Comparison of ENCODE assay signal across 15 cellular contexts in the genomic region with DNA sequence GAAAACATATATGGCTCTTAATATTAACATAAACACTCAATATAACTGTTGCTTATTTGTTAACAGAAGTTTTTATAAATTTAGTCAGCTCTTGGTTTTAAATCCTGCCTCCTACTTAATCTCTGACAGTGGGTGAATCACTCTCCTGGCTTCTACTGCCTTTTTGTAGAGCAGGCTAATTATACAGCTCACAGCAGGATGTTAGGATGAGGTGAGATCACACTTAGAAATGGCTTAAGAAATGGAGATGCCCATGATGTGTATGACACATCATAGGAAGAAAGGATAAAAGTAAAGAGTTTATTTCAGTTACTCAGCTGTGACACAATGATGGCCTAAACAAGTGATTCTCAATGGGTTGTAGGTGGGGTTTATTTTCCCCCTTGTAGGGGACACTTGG.
DNase-seq lines count a peak whose midpoint lies in the region; ATAC-seq, FAIRE-seq and TF ChIP-seq lines count a peak whose summit lies in the region.
"Had no signal": no experiment of that assay in that cellular context is flagged by ENCODE, and none has a peak within 500 bp of the region (broad histone marks: within the 10 kb centered on the region; RNA-seq: fewer than 3 reads in every experiment).

No MANE protein-coding gene starts in this region.

- H3K4me3 ChIP-seq in A673 (ENCODE audit: low read depth, low read length, poor library complexity, severe bottlenecking) (no peak overlapping the region), astrocyte of the spinal cord (ENCODE audit: low read depth, low read length) (no peak overlapping the region), kidney (ENCODE audit: low read length in 2 of 2) (no peak overlapping the region)
- H3K4me3 ChIP-seq: cardiac muscle cell, heart left ventricle, skin epidermis, vagina had no signal

- ATAC-seq in HG02852 (IDR thresholded peaks at IDR 0.05; ENCODE audit: unreplicated experiment) = no peak
- ATAC-seq: T-helper 17 cell had no signal

- peaks cover 3% of the 10 kb centered on the region for H3K4me1 ChIP-seq in A673 (ENCODE audit: insufficient read depth, low read length, poor library complexity, severe bottlenecking)
- no peaks in the 10 kb centered on the region for H3K4me1 ChIP-seq in kidney (ENCODE audit: control insufficient read depth in 1 of 2, insufficient read depth in 1 of 2, low read depth in 1 of 2, low read length in 2 of 2)
- H3K4me1 ChIP-seq: heart left ventricle, vagina had no signal

- no peak overlapping the region for H3K9ac ChIP-seq in kidney (ENCODE audit: low read length in 2 of 2)

- H3K9me3 ChIP-seq in A673 (ENCODE audit: low read depth, low read length, poor library complexity, severe bottlenecking) = no peaks in the 10 kb centered on the region
- no peaks in the 10 kb centered on the region for H3K9me3 ChIP-seq in kidney (ENCODE audit: control insufficient read depth in 1 of 2, low read length in 2 of 2)
- H3K9me3 ChIP-seq: heart left ventricle, vagina had no signal

- BruUV-seq in A673 (replicated peaks; lab: Mats Ljungman, UMichigan) = no TSS peak

- H3K27ac ChIP-seq in A673 (ENCODE audit: low read depth, low read length, poor library complexity, severe bottlenecking) (no peak overlapping the region), kidney (ENCODE audit: low read depth in 2 of 2, low read length in 2 of 2) (no peak overlapping the region)
- H3K27ac ChIP-seq: cardiac muscle cell, heart left ventricle, skin epidermis, vagina had no signal

- no peak for FAIRE-seq in kidney (lab: Jason Lieb, UNC)

- DNase-seq in A673 (ENCODE audit: low spot score) (peak; percentile 89), HPDE6-E6E7 (ENCODE audit: extremely low spot score) (peak; percentile 32), astrocyte of the spinal cord (ENCODE audit: low read depth, low spot score) (peak; percentile 85), iPS-NIHi7 (ENCODE audit: extremely low spot score) (peak; percentile 38), DMS153 (lab: John Stamatoyannopoulos, UW) (no peak), kidney (no peak), D341Med (ENCODE audit: low spot score) (no peak)
- DNase-seq: GF-D8, GOT3, heart left ventricle, T-helper 17 cell had no signal

- no peaks in the 10 kb centered on the region for H3K27me3 ChIP-seq in A673 (replicated peaks; ENCODE audit: insufficient read depth, low read depth, low read length, poor library complexity)
- H3K27me3 ChIP-seq: cardiac muscle cell, heart left ventricle, vagina had no signal

- CTCF ChIA-PET in A673 (lab: Charles Lee) = interaction anchor here (0.7 kb wide), 1 partner anchor 347 kb away, joined by 3 read pairs; no protein-coding TSS in a partner anchor

- POLR2A ChIA-PET in A673 (lab: Charles Lee; ENCODE audit: low non-redundant PET) = no interaction called here

- intact Hi-C loops in A673 (cut with micrococcal nuclease; ENCODE audit: unreplicated experiment) (no loop called here), kidney (cut with DNase I) (no loop called here)

- in situ Hi-C loops in astrocyte of the spinal cord (cut with HindIII; ENCODE audit: low sequenced_read_pairs) = no loop called here

- TF ChIP-seq CTCF in A673 (conservative IDR thresholded peaks at IDR 0.05; ENCODE audit: low read depth, low read length) (no peak), astrocyte of the spinal cord (IDR thresholded peaks at IDR 0.05; ENCODE audit: low read depth, low read length) (no peak), kidney (IDR thresholded peaks at IDR 0.05; ENCODE audit: borderline replicate concordance, extremely low read depth, insufficient read depth) (no peak)

- no peaks in the 10 kb centered on the region for H3K36me3 ChIP-seq in A673 (ENCODE audit: insufficient read depth, low read length, poor library complexity, severe bottlenecking)
- H3K36me3 ChIP-seq in kidney (ENCODE audit: control insufficient read depth in 1 of 2, insufficient read depth in 2 of 2, low read length in 2 of 2) = no peaks in the 10 kb centered on the region
- H3K36me3 ChIP-seq: cardiac muscle cell, heart left ventricle, vagina had no signal

Comparison
In these comparisons a context has a peak if more than half of its experiments do, and no peak if none do; other contexts are left out.
1. DNase-seq: peak in A673 (single experiment), HPDE6-E6E7 (single experiment), astrocyte of the spinal cord (single experiment) and iPS-NIHi7 (single experiment); none in DMS153 (single experiment), kidney (single experiment) and D341Med (single experiment).